In genomic region chr6:35496036-35496850, GRCh38 we compare ENCODE assay signal across 1 cellular context.
TF ChIP-seq lines count a peak whose summit lies in the region.

No MANE protein-coding gene starts in this region.

TF ChIP-seq in HepG2, 621 proteins besides CTCF, POLR2A, EP300 and RAD21 (continued from another document and continues in another):
- no peak for TF ChIP-seq ZBTB25 (CRISPR knock-in tag; IDR thresholded peaks at IDR 0.05)
- TF ChIP-seq TAF15 (IDR thresholded peaks at IDR 0.05; ENCODE audit: low read depth, low read length, poor library complexity, severe bottlenecking), result peak; percentile 46
- no peak for TF ChIP-seq SOX6 (IDR thresholded peaks at IDR 0.05)
- TF ChIP-seq SOX6 (CRISPR knock-in tag; IDR thresholded peaks at IDR 0.05), result no peak
- no peak for TF ChIP-seq AKAP8 (CRISPR knock-in tag; IDR thresholded peaks at IDR 0.05)
- no peak for TF ChIP-seq CERS6 (CRISPR knock-in tag; IDR thresholded peaks at IDR 0.05)
- no peak for TF ChIP-seq ZNF704 (CRISPR knock-in tag; IDR thresholded peaks at IDR 0.05; ENCODE audit: borderline replicate concordance)
- no peak for TF ChIP-seq ZNF251 (CRISPR knock-in tag; IDR thresholded peaks at IDR 0.05)
- TF ChIP-seq ZBTB44 (CRISPR knock-in tag; IDR thresholded peaks at IDR 0.05), result no peak
- TF ChIP-seq FOXK2 (IDR thresholded peaks at IDR 0.05), result no peak
- TF ChIP-seq ZFP62 (CRISPR knock-in tag; IDR thresholded peaks at IDR 0.05), result no peak
- TF ChIP-seq CREB3 (CRISPR knock-in tag; IDR thresholded peaks at IDR 0.05), result 0 out of 2 replicates have a peak, but pooled peaks have one; percentile 26
- no peak for TF ChIP-seq ZSCAN5A (CRISPR knock-in tag; IDR thresholded peaks at IDR 0.05; ENCODE audit: borderline replicate concordance)
- no peak for TF ChIP-seq KIAA2018 (CRISPR knock-in tag; IDR thresholded peaks at IDR 0.05; ENCODE audit: borderline replicate concordance)
- no peak for TF ChIP-seq ZNF280D (CRISPR knock-in tag; IDR thresholded peaks at IDR 0.05)
- no peak for TF ChIP-seq ELF1 (CRISPR knock-in tag; IDR thresholded peaks at IDR 0.05)
- no peak for TF ChIP-seq HIC2 (CRISPR knock-in tag; IDR thresholded peaks at IDR 0.05; ENCODE audit: low read depth)
- TF ChIP-seq ZNF143 (CRISPR knock-in tag; IDR thresholded peaks at IDR 0.05), result 0 out of 2 replicates have a peak, but pooled peaks have one; percentile 30
- TF ChIP-seq YY1 (IDR thresholded peaks at IDR 0.05; ENCODE audit: insufficient read depth, insufficient replicate concordance, low read depth, low read length), result peak; percentile 37
- TF ChIP-seq ATF6 (CRISPR knock-in tag; conservative IDR thresholded peaks at IDR 0.05), result no peak; the same call in 1 of the 2 replicates
- TF ChIP-seq ZNF605 (CRISPR knock-in tag; IDR thresholded peaks at IDR 0.05), result no peak
- TF ChIP-seq ZNF496 (CRISPR knock-in tag; IDR thresholded peaks at IDR 0.05; ENCODE audit: insufficient replicate concordance), result no peak
- TF ChIP-seq ZXDC (CRISPR knock-in tag; IDR thresholded peaks at IDR 0.05), result no peak
- no peak for TF ChIP-seq ZSCAN9 (CRISPR knock-in tag; IDR thresholded peaks at IDR 0.05; ENCODE audit: borderline replicate concordance)
- TF ChIP-seq RAD51 (IDR thresholded peaks at IDR 0.05; ENCODE audit: borderline replicate concordance), result no peak
- TF ChIP-seq KLF6 (CRISPR knock-in tag; IDR thresholded peaks at IDR 0.05), result no peak
